ENCODE assay signal across 9 cellular contexts in genomic region chr2:130726614-130727180, GRCh38. TPM values are rescaled to one million over a fixed set of nuclear protein-coding genes. Genes with fewer than 3 reads are reported as not detected.
A peak's percentile ranks its signal among the peaks of the same experiment; 100 is the strongest.
DNase-seq lines count a peak whose midpoint lies in the region; FAIRE-seq and TF ChIP-seq lines count a peak whose summit lies in the region.
"Had no signal": no experiment of that assay in that cellular context is flagged by ENCODE, and none has a peak within 500 bp of the region (broad histone marks: within the 10 kb centered on the region; RNA-seq: fewer than 3 reads in every experiment).

No MANE protein-coding gene starts in this region.

- H3K9me3 ChIP-seq in kidney (ENCODE audit: control insufficient read depth in 1 of 2, low read length in 2 of 2) (no peaks in the 10 kb centered on the region), testis (no peaks in the 10 kb centered on the region)

- peak overlapping the region; percentile 61 for H3K27ac Mint-ChIP-seq in activated CD4-positive, alpha-beta T cell treated with anti-CD3 and anti-CD28 coated beads, Interleukin-2, amount 10 ng/mL, durations not matched to agents 24 days and 14 days
- peak overlapping the region; percentile 31 for H3K27ac Mint-ChIP-seq in activated naive CD8-positive, alpha-beta T cell treated with anti-CD3 and anti-CD28 coated beads for 36 hours

- no peaks in the 10 kb centered on the region for H3K27me3 ChIP-seq in testis

- H3K36me3 Mint-ChIP-seq in activated CD4-positive, alpha-beta T cell treated with anti-CD3 and anti-CD28 coated beads, Interleukin-2, amount 10 ng/mL, durations not matched to agents 24 days and 14 days (ENCODE audit: low read depth): no peaks in the 10 kb centered on the region
- no peaks in the 10 kb centered on the region for H3K36me3 Mint-ChIP-seq in activated naive CD8-positive, alpha-beta T cell treated with anti-CD3 and anti-CD28 coated beads for 36 hours

- 10 to 11% methylated on average over 13 to 20 of the region's 20 CpGs for whole genome bisulfite sequencing in testis, 2 donors

- no peak for FAIRE-seq in kidney (lab: Jason Lieb, UNC)

- H3K4me1 Mint-ChIP-seq in activated CD4-positive, alpha-beta T cell treated with anti-CD3 and anti-CD28 coated beads, Interleukin-2, amount 10 ng/mL, durations not matched to agents 24 days and 14 days: peaks cover 3% of the 10 kb centered on the region
- H3K4me1 Mint-ChIP-seq in activated naive CD8-positive, alpha-beta T cell treated with anti-CD3 and anti-CD28 coated beads for 36 hours: peaks cover 1% of the 10 kb centered on the region

- peak overlapping the region in 1 of 2 donors; percentile 46 for H3K9ac ChIP-seq in kidney (ENCODE audit: low read length in 2 of 2)

- peak overlapping the region; percentile 81 for H3K4me3 Mint-ChIP-seq in activated CD4-positive, alpha-beta T cell treated with anti-CD3 and anti-CD28 coated beads, Interleukin-2, amount 10 ng/mL, durations not matched to agents 24 days and 14 days
- H3K4me3 Mint-ChIP-seq in activated naive CD8-positive, alpha-beta T cell treated with anti-CD3 and anti-CD28 coated beads for 36 hours: peak overlapping the region; percentile 68

- H3K9me3 Mint-ChIP-seq in activated CD4-positive, alpha-beta T cell treated with anti-CD3 and anti-CD28 coated beads, Interleukin-2, amount 10 ng/mL, durations not matched to agents 24 days and 14 days: no peaks in the 10 kb centered on the region
- no peaks in the 10 kb centered on the region for H3K9me3 Mint-ChIP-seq in activated naive CD8-positive, alpha-beta T cell treated with anti-CD3 and anti-CD28 coated beads for 36 hours

- TF ChIP-seq CTCF in kidney (IDR thresholded peaks at IDR 0.05; ENCODE audit: borderline replicate concordance, extremely low read depth, insufficient read depth): no peak
- TF ChIP-seq CTCF in testis (IDR thresholded peaks at IDR 0.05): no peak

- H3K4me1 ChIP-seq in kidney (ENCODE audit: control insufficient read depth in 1 of 2, insufficient read depth in 1 of 2, low read depth in 1 of 2, low read length in 2 of 2): peaks cover 0 to 10% of the 10 kb centered on the region in 2 donors
- peaks cover 15% of the 10 kb centered on the region for H3K4me1 ChIP-seq in testis

- TF ChIP-seq POLR2A in testis (IDR thresholded peaks at IDR 0.05): no peak
- TF ChIP-seq POLR2A in erythroblast (IDR thresholded peaks at IDR 0.05; ENCODE audit: low read length): no peak

- H3K27ac ChIP-seq in kidney (ENCODE audit: low read depth in 2 of 2, low read length in 2 of 2) (no peak overlapping the region), testis (peak overlapping the region; percentile 47 to 53)

- intact Hi-C loops in activated CD4-positive, alpha-beta T cell treated with anti-CD3 and anti-CD28 coated beads, Interleukin-2, amount 10 ng/mL, durations not matched to agents 24 days and 14 days (cut with micrococcal nuclease): loop anchor here (1.0 kb wide), 1 partner anchor 72 kb away; no protein-coding TSS in a partner anchor
- intact Hi-C loops in kidney (cut with DNase I) (no loop called here), testis (cut with DNase I; ENCODE audit: low total_unique reads) (no loop called here)

- H3K36me3 ChIP-seq in kidney (ENCODE audit: control insufficient read depth in 1 of 2, insufficient read depth in 2 of 2, low read length in 2 of 2) (no peaks in the 10 kb centered on the region), testis (ENCODE audit: low read depth, missing control alignments) (no peaks in the 10 kb centered on the region)

- H3K4me3 ChIP-seq in kidney (ENCODE audit: low read length in 2 of 2) (peak overlapping the region; percentile 28 to 56), testis (peak overlapping the region; percentile 39 to 67)

- DNase-seq in activated CD4-positive, alpha-beta T cell treated with anti-CD3 and anti-CD28 coated beads, Interleukin-2, amount 10 ng/mL, durations not matched to agents 24 days and 14 days: peak; percentile 60
- DNase-seq in activated CD4-positive, alpha-beta T cell treated with anti-CD3 and anti-CD28 coated beads, Interleukin-2, amount 50 U/mL, for 4 hours: no peak
- no peak for DNase-seq in activated naive CD8-positive, alpha-beta T cell treated with anti-CD3 and anti-CD28 coated beads for 36 hours
- DNase-seq in kidney: no peak
- DNase-seq in testis: no peak
- no peak for DNase-seq in D341Med (ENCODE audit: low spot score)
- no peak for DNase-seq in OCI-M1 (lab: John Stamatoyannopoulos, UW)
- DNase-seq in erythroblast (lab: John Stamatoyannopoulos, UW): no peak
- DNase-seq: cortex of kidney had no signal

- peaks cover 16% of the 10 kb centered on the region for H3K27me3 Mint-ChIP-seq in activated CD4-positive, alpha-beta T cell treated with anti-CD3 and anti-CD28 coated beads, Interleukin-2, amount 10 ng/mL, durations not matched to agents 24 days and 14 days
- H3K27me3 Mint-ChIP-seq in activated naive CD8-positive, alpha-beta T cell treated with anti-CD3 and anti-CD28 coated beads for 36 hours: no peaks in the 10 kb centered on the region

RNA-seq across cellular contexts. Expression of gene GPR148, which starts 2.2 kb away (rescaled TPM):
- total RNA-seq in activated CD4-positive, alpha-beta T cell treated with anti-CD3 and anti-CD28 coated beads, Interleukin-2, amount 10 ng/mL, durations not matched to agents 24 days and 14 days: not detected in 2 replicates
- total RNA-seq in activated naive CD8-positive, alpha-beta T cell treated with anti-CD3 and anti-CD28 coated beads for 36 hours: not detected
- total RNA-seq in kidney: not detected
- polyA plus RNA-seq in kidney (ENCODE audit: insufficient read depth, low read depth, low replicate concordance): not detected
- total RNA-seq in testis: under 1 TPM; 0.68 to 0.79 TPM
- polyA plus RNA-seq in testis (ENCODE audit: insufficient read depth, low read depth, low replicate concordance): not detected

RNA-seq across cellular contexts. Expression of gene AMER3, which starts 28.6 kb away (rescaled TPM):
- not detected in 2 replicates for total RNA-seq in activated CD4-positive, alpha-beta T cell treated with anti-CD3 and anti-CD28 coated beads, Interleukin-2, amount 10 ng/mL, durations not matched to agents 24 days and 14 days
- total RNA-seq in activated naive CD8-positive, alpha-beta T cell treated with anti-CD3 and anti-CD28 coated beads for 36 hours: not detected
- total RNA-seq in kidney (not detected), testis (1 to 10 TPM; 3.0 to 3.5 TPM)
- polyA plus RNA-seq in kidney (ENCODE audit: insufficient read depth, low read depth, low replicate concordance) (not detected), testis (ENCODE audit: insufficient read depth, low read depth, low replicate concordance) (0.99 TPM)

Comparison
In these comparisons a context has a peak if more than half of its experiments do, and no peak if none do; other contexts are left out.
1. H3K27ac ChIP-seq: peak in testis (2 of 2); none in kidney (0 of 2).